In the genomic region with DNA sequence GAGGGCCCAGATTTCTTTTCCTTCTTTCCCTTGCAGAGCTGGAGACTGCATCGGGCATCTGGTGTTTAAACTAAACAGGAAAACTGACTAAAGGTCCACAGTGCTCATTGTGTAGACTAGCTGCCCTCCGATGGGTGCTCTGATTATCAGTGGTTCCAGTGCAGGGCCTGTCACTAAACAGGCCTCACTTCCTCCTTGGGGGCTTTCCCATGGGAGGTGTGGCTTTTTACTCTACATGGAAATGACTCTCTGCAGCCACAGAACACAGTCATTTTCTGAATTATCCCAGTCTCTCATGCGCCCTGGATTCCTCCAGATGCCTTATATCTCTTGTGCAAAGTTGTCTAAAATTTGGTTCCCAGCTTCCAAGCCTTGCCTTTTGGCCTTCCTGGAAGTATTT, we compare ENCODE assay signal across 9 cellular contexts.
DNase-seq lines count a peak whose midpoint lies in the region; ATAC-seq, FAIRE-seq and TF ChIP-seq lines count a peak whose summit lies in the region.
"Had no signal": no experiment of that assay in that cellular context is flagged by ENCODE, and none has a peak within 500 bp of the region (broad histone marks: within the 10 kb centered on the region; RNA-seq: fewer than 3 reads in every experiment).

No MANE protein-coding gene starts in this region.

- FAIRE-seq in GM12891 (lab: Jason Lieb, UNC), result no peak

- DNase-seq in GM12891 (ENCODE audit: insufficient read length, low spot score), result no peak
- DNase-seq in colonic mucosa, result no peak
- no peak for DNase-seq in HUDEP-2 (lab: John Stamatoyannopoulos, UW; ENCODE audit: unreplicated experiment in 76 of 76)
- no peak for DNase-seq in foreskin melanocyte
- DNase-seq in mesenteric fat pad (ENCODE audit: low spot score), result no peak

- H3K9ac ChIP-seq in iPS-18a (ENCODE audit: low read length) (peak overlapping the region; percentile 43), colonic mucosa (ENCODE audit: low read depth in 2 of 2, low read length in 2 of 2) (no peak overlapping the region)

- no peaks in the 10 kb centered on the region for H3K27me3 ChIP-seq in iPS-18a (ENCODE audit: control insufficient read depth, insufficient read depth, low read length)
- H3K27me3 ChIP-seq in colonic mucosa, result no peaks in the 10 kb centered on the region

- H3K27ac ChIP-seq in iPS-18a (ENCODE audit: low read length) (peak overlapping the region; percentile 69), colonic mucosa (no peak overlapping the region)
- H3K27ac ChIP-seq: VCaP had no signal

- H3K36me3 ChIP-seq in iPS-18a (ENCODE audit: control insufficient read depth, low read depth, low read length), result peaks cover 15% of the 10 kb centered on the region
- no peaks in the 10 kb centered on the region for H3K36me3 ChIP-seq in colonic mucosa

- TF ChIP-seq POLR2A in GM12891 (IDR thresholded peaks at IDR 0.05; ENCODE audit: low read depth, low read length), result no peak

- H3K4me1 ChIP-seq in iPS-18a (ENCODE audit: control insufficient read depth, low read depth, low read length), result peaks cover 29% of the 10 kb centered on the region
- H3K4me1 ChIP-seq in colonic mucosa, result peaks cover 7% of the 10 kb centered on the region

- peak overlapping the region; percentile 33 for H3K4me3 ChIP-seq in iPS-18a (ENCODE audit: low read length)
- H3K4me3 ChIP-seq in colonic mucosa, result no peak overlapping the region

- intact Hi-C loops in colonic mucosa (cut with DNase I), result no loop called here

- ATAC-seq in GM21515 (IDR thresholded peaks at IDR 0.05; ENCODE audit: unreplicated experiment) (peak; percentile 92), HG03520 (IDR thresholded peaks at IDR 0.05; ENCODE audit: unreplicated experiment) (peak; percentile 87)

- H3K9me3 ChIP-seq in iPS-18a (ENCODE audit: control insufficient read depth, low read depth, low read length) (no peaks in the 10 kb centered on the region), colonic mucosa (no peaks in the 10 kb centered on the region)

- no peak for TF ChIP-seq CTCF in colonic mucosa (IDR thresholded peaks at IDR 0.05)

TF ChIP-seq in GM12891, 5 proteins besides CTCF, POLR2A, EP300 and RAD21:
- TF ChIP-seq SPI1 (IDR thresholded peaks at IDR 0.05; ENCODE audit: low read depth, low read length) (peak; percentile 84), PAX5 (IDR thresholded peaks at IDR 0.05; ENCODE audit: insufficient read depth, low read length, severe bottlenecking) (no peak), POU2F2 (IDR thresholded peaks at IDR 0.05; ENCODE audit: low read depth, low read length) (no peak)
